In the genomic region with DNA sequence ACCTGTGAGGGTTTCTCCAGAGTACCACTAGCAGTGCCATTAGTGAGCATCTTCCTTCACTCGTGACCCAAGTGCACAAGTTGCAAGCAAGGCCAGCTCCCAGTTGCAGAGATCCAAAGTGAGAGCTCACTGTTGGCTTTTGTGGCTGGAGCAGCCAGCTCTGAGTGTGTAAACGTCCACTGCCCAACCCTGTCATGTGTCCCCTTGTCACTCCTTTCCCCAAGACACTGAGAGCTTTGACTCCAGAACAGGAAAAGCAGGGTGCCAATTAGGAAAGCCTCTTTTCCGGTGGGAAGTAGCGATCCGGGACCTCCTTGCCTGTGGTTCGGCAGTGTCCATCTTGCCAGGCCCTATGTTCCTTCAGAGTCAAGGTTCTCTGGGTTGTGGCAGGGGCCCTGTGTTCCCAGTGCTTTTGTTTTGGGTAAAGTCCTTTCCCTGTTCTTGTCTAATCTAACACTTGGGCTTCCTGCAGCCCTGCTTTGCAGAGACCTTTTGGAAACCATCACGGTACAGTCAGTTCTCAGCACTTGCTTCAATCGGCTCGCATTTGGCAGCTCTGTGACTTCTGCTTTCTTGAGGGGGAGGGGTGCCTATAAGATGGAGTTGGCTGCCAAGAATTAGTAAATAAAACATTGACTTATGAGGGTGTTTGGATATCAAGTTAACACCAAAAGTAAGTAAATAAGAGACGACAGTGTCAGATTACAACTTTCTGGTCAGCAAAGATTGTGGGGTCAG, we compare ENCODE assay signal across 14 cellular contexts.
DNase-seq lines count a peak whose midpoint lies in the region; ATAC-seq and TF ChIP-seq lines count a peak whose summit lies in the region.
"Had no signal": no experiment of that assay in that cellular context is flagged by ENCODE, and none has a peak within 500 bp of the region (broad histone marks: within the 10 kb centered on the region; RNA-seq: fewer than 3 reads in every experiment).

No MANE protein-coding gene starts in this region.

- no peak overlapping the region for H3K27ac ChIP-seq in left lung
- H3K27ac ChIP-seq in tibial nerve = peak overlapping the region in 3 of 4 donors; percentile 22 to 80 (median 75)
- H3K27ac ChIP-seq: hepatocyte had no signal

- H3K36me3 ChIP-seq in left lung (peaks cover 0 to 57% of the 10 kb centered on the region in 2 donors), tibial nerve (peaks cover 6 to 59% (median 14%) of the 10 kb centered on the region in 3 donors)

- ATAC-seq in left lung (peak; percentile 14), GM21723 (IDR thresholded peaks at IDR 0.05; ENCODE audit: unreplicated experiment) (no peak)
- ATAC-seq: activated T-cell treated with anti-CD3 and anti-CD28 coated beads, Interleukin-2, amount 50 U/mL, for 72 hours; effector memory CD8-positive, alpha-beta T cell had no signal

- H3K4me1 ChIP-seq in left lung (peaks cover 12 to 31% of the 10 kb centered on the region in 2 donors), tibial nerve (peaks cover 0 to 61% (median 31%) of the 10 kb centered on the region in 4 donors)

- peak in 1 of 2 donors; percentile 62 for TF ChIP-seq EP300 in tibial nerve (IDR thresholded peaks at IDR 0.05)

- 27 to 43% methylated on average over 10 of the region's 10 CpGs for WGBS in tibial nerve, 2 donors

- TF ChIP-seq CTCF in NB4 (IDR thresholded peaks at IDR 0.05; ENCODE audit: low read depth, low read length) = no peak
- no peak for TF ChIP-seq CTCF in left lung (IDR thresholded peaks at IDR 0.05)
- TF ChIP-seq CTCF in tibial nerve (IDR thresholded peaks at IDR 0.05) = no peak

- DNase-seq in NB4 (ENCODE audit: low read depth) (peak; percentile 13), cerebellum (ENCODE audit: low spot score) (peak; percentile 18), left lung (no peak), tibial nerve (ENCODE audit: low spot score in 2 of 2) (peak in 1 of 2 donors; percentile 35), NCI-H69 (lab: John Stamatoyannopoulos, UW) (no peak), NCI-H2171 (lab: John Stamatoyannopoulos, UW) (no peak)
- DNase-seq: activated T-cell treated with anti-CD3 and anti-CD28 coated beads, Interleukin-2, amount 50 U/mL, for 72 hours; DMS 273 treated with DMSO at 0.1 percent for 48 hours; effector memory CD8-positive, alpha-beta T cell; mesendoderm; NCI-H146; NCI-H82 had no signal

- H3K27me3 ChIP-seq in left lung (no peaks in the 10 kb centered on the region), tibial nerve (no peaks in the 10 kb centered on the region)
- H3K27me3 ChIP-seq: hepatocyte had no signal

- H3K9me3 ChIP-seq in left lung (no peaks in the 10 kb centered on the region), tibial nerve (no peaks in the 10 kb centered on the region)

- H3K4me3 ChIP-seq in NB4 (ENCODE audit: low read depth, low read length) = no peak overlapping the region
- H3K4me3 ChIP-seq in left lung = no peak overlapping the region
- no peak overlapping the region for H3K4me3 ChIP-seq in tibial nerve
- H3K4me3 ChIP-seq: hepatocyte had no signal

- TF ChIP-seq POLR2A in NB4 (IDR thresholded peaks at IDR 0.05; ENCODE audit: extremely low read depth, insufficient read length) (no peak), tibial nerve (IDR thresholded peaks at IDR 0.05) (no peak)

- intact Hi-C loops in left lung (cut with DNase I) = no loop called here

Comparison
In these comparisons a context has a peak if more than half of its experiments do, and no peak if none do; other contexts are left out.
1. DNase-seq: peak in NB4 (single experiment) and cerebellum (single experiment); none in left lung (0 of 2), NCI-H69 (single experiment) and NCI-H2171 (single experiment).
2. H3K27ac ChIP-seq: peak in tibial nerve (3 of 4); none in left lung (0 of 2).